Comparison of ENCODE assay signal across 20 cellular contexts in the genomic region with DNA sequence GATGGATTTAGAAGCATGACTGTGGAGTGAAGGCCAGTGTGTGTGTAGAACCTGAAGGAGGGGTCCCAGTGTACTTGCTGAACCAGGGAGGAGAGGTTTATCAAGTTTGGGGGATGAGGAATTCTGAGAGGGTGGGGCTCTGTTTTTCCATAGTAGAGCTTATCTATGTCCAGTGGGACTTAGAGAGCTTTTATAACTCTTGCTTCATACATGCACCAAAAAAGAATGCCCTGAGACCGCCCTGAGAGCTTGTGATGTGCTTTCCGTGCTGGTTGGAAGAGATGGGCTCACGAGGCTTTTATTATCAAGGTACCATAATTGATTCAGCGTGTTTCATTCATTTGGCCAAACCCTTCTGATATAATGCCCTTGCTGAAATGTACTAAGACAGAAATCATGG.
A peak's percentile ranks its signal among the peaks of the same experiment; 100 is the strongest.
DNase-seq lines count a peak whose midpoint lies in the region; ATAC-seq and TF ChIP-seq lines count a peak whose summit lies in the region.
"Had no signal": no experiment of that assay in that cellular context is flagged by ENCODE, and none has a peak within 500 bp of the region (broad histone marks: within the 10 kb centered on the region; RNA-seq: fewer than 3 reads in every experiment).

No MANE protein-coding gene starts in this region.

- ATAC-seq in GM19395 (IDR thresholded peaks at IDR 0.05; ENCODE audit: unreplicated experiment), result no peak
- ATAC-seq: CD8-positive, alpha-beta T cell; GM12878; HCT116 had no signal

- H3K4me3 ChIP-seq in BE2C (ENCODE audit: low read depth, low read length), result no peak overlapping the region
- H3K4me3 ChIP-seq: BLaER1 treated with 17β-estradiol and CSF1 and Interleukin-3, amounts not matched to agents 10 nM and 100 nM; GM12878 had no signal

- peak overlapping the region; percentile 27 for H3K4me3 Mint-ChIP-seq in Calu3 (ENCODE audit: low read depth, unreplicated experiment)
- no peak overlapping the region for H3K4me3 Mint-ChIP-seq in brain
- H3K4me3 Mint-ChIP-seq in mesothelial cell of epicardium, result no peak overlapping the region
- H3K4me3 Mint-ChIP-seq: CD8-positive, alpha-beta T cell; HFFc6; IgD-negative memory B cell had no signal

- BruUV-seq in Calu3 (replicated peaks; lab: Mats Ljungman, UMichigan), result no TSS peak

- H3K4me1 ChIP-seq in BE2C, result peaks cover 5% of the 10 kb centered on the region; the same call in 1 of the 2 replicates

- CTCF ChIA-PET in Calu3 (lab: Charles Lee), result interaction anchor here (0.6 kb wide), 1 partner anchor 472 kb away, joined by 9 read pairs; no protein-coding TSS in a partner anchor

- H3K36me3 Mint-ChIP-seq in Calu3 (ENCODE audit: insufficient read depth, unreplicated experiment) (peaks cover 78% of the 10 kb centered on the region), brain (peaks cover 52% of the 10 kb centered on the region), mesothelial cell of epicardium (no peaks in the 10 kb centered on the region)
- H3K36me3 Mint-ChIP-seq: CD8-positive, alpha-beta T cell; IgD-negative memory B cell had no signal

- no peaks in the 10 kb centered on the region for H3K9me3 ChIP-seq in BE2C
- H3K9me3 ChIP-seq: BLaER1 treated with 17β-estradiol and CSF1 and Interleukin-3, amounts not matched to agents 10 nM and 100 nM had no signal

- H3K36me3 ChIP-seq in BE2C, result no peaks in the 10 kb centered on the region

- H3K9me3 Mint-ChIP-seq in Calu3 (ENCODE audit: low read depth, unreplicated experiment), result no peaks in the 10 kb centered on the region
- peaks cover 0 to 5% (median 0%) of the 10 kb centered on the region in 5 experiments for H3K9me3 Mint-ChIP-seq in brain
- H3K9me3 Mint-ChIP-seq in mesothelial cell of epicardium, result no peaks in the 10 kb centered on the region
- H3K9me3 Mint-ChIP-seq: CD8-positive, alpha-beta T cell; HFFc6 had no signal

- DNase-seq in Calu3 (no peak), mesothelial cell of epicardium (ENCODE audit: low spot score in 2 of 2, unreplicated experiment in 2 of 2) (no peak), BE2C (no peak), epidermal melanocyte (ENCODE audit: insufficient read length, low spot score) (no peak)
- DNase-seq: AML-193; CD8-positive, alpha-beta T cell; DMS 273 treated with DMSO at 0.1 percent for 48 hours; DMS53; DND-41; EL; GOT3; H7; HFFc6; KBM-7 had no signal

- no peaks in the 10 kb centered on the region for H3K27me3 Mint-ChIP-seq in Calu3 (ENCODE audit: unreplicated experiment)
- H3K27me3 Mint-ChIP-seq in brain, result no peaks in the 10 kb centered on the region
- no peaks in the 10 kb centered on the region for H3K27me3 Mint-ChIP-seq in mesothelial cell of epicardium (ENCODE audit: low read depth)

- H3K27ac Mint-ChIP-seq in Calu3 (ENCODE audit: unreplicated experiment), result peak overlapping the region; percentile 32
- H3K27ac Mint-ChIP-seq in brain, result peak overlapping the region in 3 of 5 experiments; percentile 17 to 29 (median 18)
- peak overlapping the region; percentile 50 for H3K27ac Mint-ChIP-seq in mesothelial cell of epicardium
- H3K27ac Mint-ChIP-seq: CD8-positive, alpha-beta T cell; HFFc6 had no signal

- intact Hi-C loops in Calu3 (cut with micrococcal nuclease; ENCODE audit: unreplicated experiment), result no loop called here

- no peaks in the 10 kb centered on the region for H3K27me3 ChIP-seq in BE2C
- H3K27me3 ChIP-seq: BLaER1 treated with 17β-estradiol and CSF1 and Interleukin-3, amounts not matched to agents 10 nM and 100 nM had no signal

- no peak for TF ChIP-seq CTCF in Calu3 (IDR thresholded peaks at IDR 0.05; ENCODE audit: unreplicated experiment)
- TF ChIP-seq CTCF in brain (conservative IDR thresholded peaks at IDR 0.05), result no peak
- no peak for TF ChIP-seq CTCF in mesothelial cell of epicardium (IDR thresholded peaks at IDR 0.05; ENCODE audit: unreplicated experiment)
- TF ChIP-seq CTCF in BE2C (IDR thresholded peaks at IDR 0.05; ENCODE audit: low read depth, low read length), result no peak

- peaks cover 56% of the 10 kb centered on the region for H3K4me1 Mint-ChIP-seq in Calu3 (ENCODE audit: low read depth, unreplicated experiment)
- H3K4me1 Mint-ChIP-seq in brain, result peaks cover 18% of the 10 kb centered on the region
- peaks cover 31% of the 10 kb centered on the region for H3K4me1 Mint-ChIP-seq in mesothelial cell of epicardium
